In the genomic region with DNA sequence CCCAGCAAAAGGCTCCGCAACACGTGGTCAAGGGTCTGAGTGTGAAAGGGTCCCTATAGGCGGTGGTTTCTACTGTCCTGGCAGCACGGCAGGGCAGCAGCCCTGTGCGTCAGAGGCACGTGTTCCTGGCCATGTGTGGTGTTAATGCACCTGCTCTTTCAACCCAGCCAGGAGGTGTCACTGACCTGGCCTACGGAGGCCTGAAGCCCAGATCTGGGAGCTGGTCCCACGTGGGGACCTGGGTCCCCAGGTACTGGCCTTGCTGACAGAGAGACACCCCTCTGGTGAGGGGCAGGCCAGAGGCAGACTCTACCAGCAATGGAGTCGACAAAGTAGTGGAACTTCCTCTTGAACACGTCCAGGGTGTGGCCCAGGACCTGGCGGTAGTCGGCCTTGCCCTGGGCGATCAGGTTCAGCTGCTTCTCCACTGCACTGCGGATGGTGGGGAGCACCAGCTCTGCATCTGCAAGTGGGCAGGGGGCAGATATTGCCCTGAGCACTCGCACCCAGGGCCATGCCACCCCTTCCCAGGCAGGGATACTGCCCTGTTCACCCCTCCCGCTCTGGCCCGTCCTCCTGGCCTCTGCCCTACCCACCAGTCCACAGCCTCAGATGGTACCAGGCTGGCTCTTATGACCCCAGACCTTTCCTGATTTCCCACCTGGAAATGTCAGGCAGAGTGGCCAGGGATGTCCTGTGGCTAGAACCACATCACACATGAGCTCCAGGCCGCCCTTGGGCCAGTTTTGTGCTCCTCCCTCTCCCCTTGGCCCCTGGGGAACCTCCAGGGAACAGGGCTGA, we compare ENCODE assay signal across 1 cellular context.
A peak's percentile ranks its signal among the peaks of the same experiment; 100 is the strongest.
TF ChIP-seq lines count a peak whose summit lies in the region.

No MANE protein-coding gene starts in this region.

TF ChIP-seq in K562, 482 proteins besides CTCF, POLR2A, EP300 and RAD21 (continued from another document):
- TF ChIP-seq, protein P1, sequence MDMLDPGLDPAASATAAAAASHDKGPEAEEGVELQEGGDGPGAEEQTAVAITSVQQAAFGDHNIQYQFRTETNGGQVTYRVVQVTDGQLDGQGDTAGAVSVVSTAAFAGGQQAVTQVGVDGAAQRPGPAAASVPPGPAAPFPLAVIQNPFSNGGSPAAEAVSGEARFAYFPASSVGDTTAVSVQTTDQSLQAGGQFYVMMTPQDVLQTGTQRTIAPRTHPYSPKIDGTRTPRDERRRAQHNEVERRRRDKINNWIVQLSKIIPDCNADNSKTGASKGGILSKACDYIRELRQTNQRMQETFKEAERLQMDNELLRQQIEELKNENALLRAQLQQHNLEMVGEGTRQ (CRISPR knock-in tag; IDR thresholded peaks at IDR 0.05) = no peak
- TF ChIP-seq FOXA1 (IDR thresholded peaks at IDR 0.05; ENCODE audit: borderline replicate concordance) = no peak
- no peak for TF ChIP-seq KLF13 (tag; IDR thresholded peaks at IDR 0.05; ENCODE audit: borderline replicate concordance, low read depth)
- no peak for TF ChIP-seq HNRNPH1 (optimal IDR thresholded peaks at IDR 0.05; ENCODE audit: low read depth, low read length)
- TF ChIP-seq JUND (IDR thresholded peaks at IDR 0.05; ENCODE audit: borderline replicate concordance, low read depth, low read length) = no peak
- no peak for TF ChIP-seq JUND (tag; IDR thresholded peaks at IDR 0.05; ENCODE audit: borderline replicate concordance, low read depth, low read length)
- no peak for TF ChIP-seq ZNF217 (CRISPR knock-in tag; IDR thresholded peaks at IDR 0.05)
- TF ChIP-seq, protein P2, sequence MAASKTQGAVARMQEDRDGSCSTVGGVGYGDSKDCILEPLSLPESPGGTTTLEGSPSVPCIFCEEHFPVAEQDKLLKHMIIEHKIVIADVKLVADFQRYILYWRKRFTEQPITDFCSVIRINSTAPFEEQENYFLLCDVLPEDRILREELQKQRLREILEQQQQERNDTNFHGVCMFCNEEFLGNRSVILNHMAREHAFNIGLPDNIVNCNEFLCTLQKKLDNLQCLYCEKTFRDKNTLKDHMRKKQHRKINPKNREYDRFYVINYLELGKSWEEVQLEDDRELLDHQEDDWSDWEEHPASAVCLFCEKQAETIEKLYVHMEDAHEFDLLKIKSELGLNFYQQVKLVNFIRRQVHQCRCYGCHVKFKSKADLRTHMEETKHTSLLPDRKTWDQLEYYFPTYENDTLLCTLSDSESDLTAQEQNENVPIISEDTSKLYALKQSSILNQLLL (CRISPR knock-in tag; IDR thresholded peaks at IDR 0.05; ENCODE audit: borderline replicate concordance) = 0 out of 2 replicates have a peak, but pooled peaks have one; percentile 6
- peak; percentile 66 for TF ChIP-seq STAG1 (CRISPR knock-in tag; IDR thresholded peaks at IDR 0.05; ENCODE audit: borderline replicate concordance)
- TF ChIP-seq FOSL1 (tag; conservative IDR thresholded peaks at IDR 0.05) = no peak
- no peak for TF ChIP-seq ZKSCAN8 (CRISPR knock-in tag; IDR thresholded peaks at IDR 0.05)
- no peak for TF ChIP-seq GABPB2 (CRISPR knock-in tag; conservative IDR thresholded peaks at IDR 0.05)
- TF ChIP-seq, protein P3, sequence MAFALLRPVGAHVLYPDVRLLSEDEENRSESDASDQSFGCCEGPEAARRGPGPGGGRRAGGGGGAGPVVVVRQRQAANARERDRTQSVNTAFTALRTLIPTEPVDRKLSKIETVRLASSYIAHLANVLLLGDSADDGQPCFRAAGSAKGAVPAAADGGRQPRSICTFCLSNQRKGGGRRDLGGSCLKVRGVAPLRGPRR (CRISPR knock-in tag; IDR thresholded peaks at IDR 0.05) = no peak
- TF ChIP-seq WHSC1 (IDR thresholded peaks at IDR 0.05; ENCODE audit: low read length) = no peak
- no peak for TF ChIP-seq MCM5 (IDR thresholded peaks at IDR 0.05; ENCODE audit: low read depth)
- TF ChIP-seq SNIP1 (IDR thresholded peaks at IDR 0.05; ENCODE audit: low read depth) = no peak
- peak; percentile 42 for TF ChIP-seq BHLHE40 (IDR thresholded peaks at IDR 0.05; ENCODE audit: low read length)
- TF ChIP-seq, protein P4, sequence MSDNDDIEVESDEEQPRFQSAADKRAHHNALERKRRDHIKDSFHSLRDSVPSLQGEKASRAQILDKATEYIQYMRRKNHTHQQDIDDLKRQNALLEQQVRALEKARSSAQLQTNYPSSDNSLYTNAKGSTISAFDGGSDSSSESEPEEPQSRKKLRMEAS (CRISPR knock-in tag; IDR thresholded peaks at IDR 0.05) = peak; percentile 40; the same call in 1 of the 2 replicates
- no peak for TF ChIP-seq DIDO1 (tag; IDR thresholded peaks at IDR 0.05; ENCODE audit: low read depth)
- no peak for TF ChIP-seq TCF3 (CRISPR knock-in tag; IDR thresholded peaks at IDR 0.05)
- TF ChIP-seq ETV1 (tag; conservative IDR thresholded peaks at IDR 0.05; ENCODE audit: low read depth) = no peak
- TF ChIP-seq SRF (CRISPR knock-in tag; IDR thresholded peaks at IDR 0.05) = peak in 1 of 2 experiments; percentile 11; a peak in 1 of 4 replicates
- TF ChIP-seq, protein P5, sequence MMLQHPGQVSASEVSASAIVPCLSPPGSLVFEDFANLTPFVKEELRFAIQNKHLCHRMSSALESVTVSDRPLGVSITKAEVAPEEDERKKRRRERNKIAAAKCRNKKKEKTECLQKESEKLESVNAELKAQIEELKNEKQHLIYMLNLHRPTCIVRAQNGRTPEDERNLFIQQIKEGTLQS (IDR thresholded peaks at IDR 0.05) = no peak
- TF ChIP-seq, protein P5 (CRISPR knock-in tag; conservative IDR thresholded peaks at IDR 0.05) = no peak
- no peak for TF ChIP-seq RBFOX2 (IDR thresholded peaks at IDR 0.05; ENCODE audit: low read depth, low read length)
- TF ChIP-seq, protein P6, sequence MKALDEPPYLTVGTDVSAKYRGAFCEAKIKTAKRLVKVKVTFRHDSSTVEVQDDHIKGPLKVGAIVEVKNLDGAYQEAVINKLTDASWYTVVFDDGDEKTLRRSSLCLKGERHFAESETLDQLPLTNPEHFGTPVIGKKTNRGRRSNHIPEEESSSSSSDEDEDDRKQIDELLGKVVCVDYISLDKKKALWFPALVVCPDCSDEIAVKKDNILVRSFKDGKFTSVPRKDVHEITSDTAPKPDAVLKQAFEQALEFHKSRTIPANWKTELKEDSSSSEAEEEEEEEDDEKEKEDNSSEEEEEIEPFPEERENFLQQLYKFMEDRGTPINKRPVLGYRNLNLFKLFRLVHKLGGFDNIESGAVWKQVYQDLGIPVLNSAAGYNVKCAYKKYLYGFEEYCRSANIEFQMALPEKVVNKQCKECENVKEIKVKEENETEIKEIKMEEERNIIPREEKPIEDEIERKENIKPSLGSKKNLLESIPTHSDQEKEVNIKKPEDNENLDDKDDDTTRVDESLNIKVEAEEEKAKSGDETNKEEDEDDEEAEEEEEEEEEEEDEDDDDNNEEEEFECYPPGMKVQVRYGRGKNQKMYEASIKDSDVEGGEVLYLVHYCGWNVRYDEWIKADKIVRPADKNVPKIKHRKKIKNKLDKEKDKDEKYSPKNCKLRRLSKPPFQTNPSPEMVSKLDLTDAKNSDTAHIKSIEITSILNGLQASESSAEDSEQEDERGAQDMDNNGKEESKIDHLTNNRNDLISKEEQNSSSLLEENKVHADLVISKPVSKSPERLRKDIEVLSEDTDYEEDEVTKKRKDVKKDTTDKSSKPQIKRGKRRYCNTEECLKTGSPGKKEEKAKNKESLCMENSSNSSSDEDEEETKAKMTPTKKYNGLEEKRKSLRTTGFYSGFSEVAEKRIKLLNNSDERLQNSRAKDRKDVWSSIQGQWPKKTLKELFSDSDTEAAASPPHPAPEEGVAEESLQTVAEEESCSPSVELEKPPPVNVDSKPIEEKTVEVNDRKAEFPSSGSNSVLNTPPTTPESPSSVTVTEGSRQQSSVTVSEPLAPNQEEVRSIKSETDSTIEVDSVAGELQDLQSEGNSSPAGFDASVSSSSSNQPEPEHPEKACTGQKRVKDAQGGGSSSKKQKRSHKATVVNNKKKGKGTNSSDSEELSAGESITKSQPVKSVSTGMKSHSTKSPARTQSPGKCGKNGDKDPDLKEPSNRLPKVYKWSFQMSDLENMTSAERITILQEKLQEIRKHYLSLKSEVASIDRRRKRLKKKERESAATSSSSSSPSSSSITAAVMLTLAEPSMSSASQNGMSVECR (CRISPR knock-in tag; IDR thresholded peaks at IDR 0.05) = peak; percentile 82; the same call in 1 of the 2 replicates
- TF ChIP-seq, protein P7, sequence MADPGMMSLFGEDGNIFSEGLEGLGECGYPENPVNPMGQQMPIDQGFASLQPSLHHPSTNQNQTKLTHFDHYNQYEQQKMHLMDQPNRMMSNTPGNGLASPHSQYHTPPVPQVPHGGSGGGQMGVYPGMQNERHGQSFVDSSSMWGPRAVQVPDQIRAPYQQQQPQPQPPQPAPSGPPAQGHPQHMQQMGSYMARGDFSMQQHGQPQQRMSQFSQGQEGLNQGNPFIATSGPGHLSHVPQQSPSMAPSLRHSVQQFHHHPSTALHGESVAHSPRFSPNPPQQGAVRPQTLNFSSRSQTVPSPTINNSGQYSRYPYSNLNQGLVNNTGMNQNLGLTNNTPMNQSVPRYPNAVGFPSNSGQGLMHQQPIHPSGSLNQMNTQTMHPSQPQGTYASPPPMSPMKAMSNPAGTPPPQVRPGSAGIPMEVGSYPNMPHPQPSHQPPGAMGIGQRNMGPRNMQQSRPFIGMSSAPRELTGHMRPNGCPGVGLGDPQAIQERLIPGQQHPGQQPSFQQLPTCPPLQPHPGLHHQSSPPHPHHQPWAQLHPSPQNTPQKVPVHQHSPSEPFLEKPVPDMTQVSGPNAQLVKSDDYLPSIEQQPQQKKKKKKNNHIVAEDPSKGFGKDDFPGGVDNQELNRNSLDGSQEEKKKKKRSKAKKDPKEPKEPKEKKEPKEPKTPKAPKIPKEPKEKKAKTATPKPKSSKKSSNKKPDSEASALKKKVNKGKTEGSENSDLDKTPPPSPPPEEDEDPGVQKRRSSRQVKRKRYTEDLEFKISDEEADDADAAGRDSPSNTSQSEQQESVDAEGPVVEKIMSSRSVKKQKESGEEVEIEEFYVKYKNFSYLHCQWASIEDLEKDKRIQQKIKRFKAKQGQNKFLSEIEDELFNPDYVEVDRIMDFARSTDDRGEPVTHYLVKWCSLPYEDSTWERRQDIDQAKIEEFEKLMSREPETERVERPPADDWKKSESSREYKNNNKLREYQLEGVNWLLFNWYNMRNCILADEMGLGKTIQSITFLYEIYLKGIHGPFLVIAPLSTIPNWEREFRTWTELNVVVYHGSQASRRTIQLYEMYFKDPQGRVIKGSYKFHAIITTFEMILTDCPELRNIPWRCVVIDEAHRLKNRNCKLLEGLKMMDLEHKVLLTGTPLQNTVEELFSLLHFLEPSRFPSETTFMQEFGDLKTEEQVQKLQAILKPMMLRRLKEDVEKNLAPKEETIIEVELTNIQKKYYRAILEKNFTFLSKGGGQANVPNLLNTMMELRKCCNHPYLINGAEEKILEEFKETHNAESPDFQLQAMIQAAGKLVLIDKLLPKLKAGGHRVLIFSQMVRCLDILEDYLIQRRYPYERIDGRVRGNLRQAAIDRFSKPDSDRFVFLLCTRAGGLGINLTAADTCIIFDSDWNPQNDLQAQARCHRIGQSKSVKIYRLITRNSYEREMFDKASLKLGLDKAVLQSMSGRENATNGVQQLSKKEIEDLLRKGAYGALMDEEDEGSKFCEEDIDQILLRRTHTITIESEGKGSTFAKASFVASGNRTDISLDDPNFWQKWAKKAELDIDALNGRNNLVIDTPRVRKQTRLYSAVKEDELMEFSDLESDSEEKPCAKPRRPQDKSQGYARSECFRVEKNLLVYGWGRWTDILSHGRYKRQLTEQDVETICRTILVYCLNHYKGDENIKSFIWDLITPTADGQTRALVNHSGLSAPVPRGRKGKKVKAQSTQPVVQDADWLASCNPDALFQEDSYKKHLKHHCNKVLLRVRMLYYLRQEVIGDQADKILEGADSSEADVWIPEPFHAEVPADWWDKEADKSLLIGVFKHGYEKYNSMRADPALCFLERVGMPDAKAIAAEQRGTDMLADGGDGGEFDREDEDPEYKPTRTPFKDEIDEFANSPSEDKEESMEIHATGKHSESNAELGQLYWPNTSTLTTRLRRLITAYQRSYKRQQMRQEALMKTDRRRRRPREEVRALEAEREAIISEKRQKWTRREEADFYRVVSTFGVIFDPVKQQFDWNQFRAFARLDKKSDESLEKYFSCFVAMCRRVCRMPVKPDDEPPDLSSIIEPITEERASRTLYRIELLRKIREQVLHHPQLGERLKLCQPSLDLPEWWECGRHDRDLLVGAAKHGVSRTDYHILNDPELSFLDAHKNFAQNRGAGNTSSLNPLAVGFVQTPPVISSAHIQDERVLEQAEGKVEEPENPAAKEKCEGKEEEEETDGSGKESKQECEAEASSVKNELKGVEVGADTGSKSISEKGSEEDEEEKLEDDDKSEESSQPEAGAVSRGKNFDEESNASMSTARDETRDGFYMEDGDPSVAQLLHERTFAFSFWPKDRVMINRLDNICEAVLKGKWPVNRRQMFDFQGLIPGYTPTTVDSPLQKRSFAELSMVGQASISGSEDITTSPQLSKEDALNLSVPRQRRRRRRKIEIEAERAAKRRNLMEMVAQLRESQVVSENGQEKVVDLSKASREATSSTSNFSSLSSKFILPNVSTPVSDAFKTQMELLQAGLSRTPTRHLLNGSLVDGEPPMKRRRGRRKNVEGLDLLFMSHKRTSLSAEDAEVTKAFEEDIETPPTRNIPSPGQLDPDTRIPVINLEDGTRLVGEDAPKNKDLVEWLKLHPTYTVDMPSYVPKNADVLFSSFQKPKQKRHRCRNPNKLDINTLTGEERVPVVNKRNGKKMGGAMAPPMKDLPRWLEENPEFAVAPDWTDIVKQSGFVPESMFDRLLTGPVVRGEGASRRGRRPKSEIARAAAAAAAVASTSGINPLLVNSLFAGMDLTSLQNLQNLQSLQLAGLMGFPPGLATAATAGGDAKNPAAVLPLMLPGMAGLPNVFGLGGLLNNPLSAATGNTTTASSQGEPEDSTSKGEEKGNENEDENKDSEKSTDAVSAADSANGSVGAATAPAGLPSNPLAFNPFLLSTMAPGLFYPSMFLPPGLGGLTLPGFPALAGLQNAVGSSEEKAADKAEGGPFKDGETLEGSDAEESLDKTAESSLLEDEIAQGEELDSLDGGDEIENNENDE (IDR thresholded peaks at IDR 0.05; ENCODE audit: low read depth, low read length) = peak; percentile 40
- no peak for TF ChIP-seq TRIM24 (IDR thresholded peaks at IDR 0.05)
- TF ChIP-seq, protein P8, sequence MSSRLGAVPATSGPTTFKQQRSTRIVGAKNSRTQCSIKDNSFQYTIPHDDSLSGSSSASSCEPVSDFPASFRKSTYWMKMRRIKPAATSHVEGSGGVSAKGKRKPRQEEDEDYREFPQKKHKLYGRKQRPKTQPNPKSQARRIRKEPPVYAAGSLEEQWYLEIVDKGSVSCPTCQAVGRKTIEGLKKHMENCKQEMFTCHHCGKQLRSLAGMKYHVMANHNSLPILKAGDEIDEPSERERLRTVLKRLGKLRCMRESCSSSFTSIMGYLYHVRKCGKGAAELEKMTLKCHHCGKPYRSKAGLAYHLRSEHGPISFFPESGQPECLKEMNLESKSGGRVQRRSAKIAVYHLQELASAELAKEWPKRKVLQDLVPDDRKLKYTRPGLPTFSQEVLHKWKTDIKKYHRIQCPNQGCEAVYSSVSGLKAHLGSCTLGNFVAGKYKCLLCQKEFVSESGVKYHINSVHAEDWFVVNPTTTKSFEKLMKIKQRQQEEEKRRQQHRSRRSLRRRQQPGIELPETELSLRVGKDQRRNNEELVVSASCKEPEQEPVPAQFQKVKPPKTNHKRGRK (tag; IDR thresholded peaks at IDR 0.05) = no peak
- TF ChIP-seq SMARCB1 (IDR thresholded peaks at IDR 0.05; ENCODE audit: insufficient read length, low read depth) = no peak
- TF ChIP-seq TAF15 (IDR thresholded peaks at IDR 0.05; ENCODE audit: low read depth, low read length) = peak; percentile 10; the same call in 1 of the 2 replicates
- TF ChIP-seq RBM14 (IDR thresholded peaks at IDR 0.05; ENCODE audit: borderline replicate concordance, insufficient read depth, low read depth, low read length) = 0 out of 2 replicates have a peak, but pooled peaks have one; percentile 49
- TF ChIP-seq CTBP1 (IDR thresholded peaks at IDR 0.05; ENCODE audit: borderline replicate concordance) = no peak
- TF ChIP-seq ZFP36 (IDR thresholded peaks at IDR 0.05; ENCODE audit: low read depth, low read length, partially characterized antibody) = no peak
- TF ChIP-seq HDAC6 (IDR thresholded peaks at IDR 0.05; ENCODE audit: low read depth, low read length) = 0 out of 2 replicates have a peak, but pooled peaks have one; percentile 20
- TF ChIP-seq STAT5B (CRISPR knock-in tag; IDR thresholded peaks at IDR 0.05) = no peak
